33 cellular contexts compared by ENCODE assay signal in genomic region chr1:81511281-81511680, GRCh38.
"Had no signal": no experiment of that assay in that cellular context is flagged by ENCODE, and none has a peak within 500 bp of the region (broad histone marks: within the 10 kb centered on the region; RNA-seq: fewer than 3 reads in every experiment).

No MANE protein-coding gene starts in this region.

- H3K4me1 ChIP-seq: left lung, parathyroid adenoma had no signal

- H3K4me3 Mint-ChIP-seq: immature natural killer cell; naive thymus-derived CD8-positive, alpha-beta T cell; nephron progenitor cell; neural progenitor cell; stimulated activated effector memory CD8-positive, alpha-beta T cell treated with anti-CD3 and anti-CD28 coated beads, Interleukin-12 subunit alpha, Interleukin-12 subunit beta, amount 100 ng/mL, for 72 hours; stimulated activated naive CD8-positive, alpha-beta T cell treated with anti-CD3 and anti-CD28 coated beads, Interleukin-15, Interleukin-2, amounts not matched to agents 100 ng/mL and 50 ng/mL, for 24 hours had no signal

- ATAC-seq: left colon; left lung; lower lobe of right lung; naive thymus-derived CD8-positive, alpha-beta T cell; right cardiac atrium; sciatic nerve; stimulated activated effector memory CD8-positive, alpha-beta T cell treated with anti-CD3 and anti-CD28 coated beads, Interleukin-12 subunit alpha, Interleukin-12 subunit beta, amount 100 ng/mL, for 72 hours; upper lobe of right lung had no signal

- H3K9me3 Mint-ChIP-seq: nephron progenitor cell; neural progenitor cell; stimulated activated naive CD8-positive, alpha-beta T cell treated with anti-CD3 and anti-CD28 coated beads, Interleukin-15, Interleukin-2, amounts not matched to agents 100 ng/mL and 50 ng/mL, for 24 hours had no signal

- DNase-seq: hypothalamus; immature natural killer cell; kidney; left colon; left lung; lower lobe of right lung; mammary epithelial cell; mesenchymal stem cell; naive thymus-derived CD8-positive, alpha-beta T cell; nephron progenitor cell; occipital lobe; retina; right cardiac atrium; stimulated activated CD4-positive, alpha-beta T cell treated with anti-CD3 and anti-CD28 coated beads, Interleukin-12 subunit alpha, Interleukin-12 subunit beta, amount 100 ng/mL, for 4 hours; stimulated activated CD4-positive, alpha-beta T cell treated with anti-CD3 and anti-CD28 coated beads, Interleukin-15, amount 100 ng/mL, for 24 hours; stimulated activated CD4-positive, alpha-beta T cell treated with anti-CD3 and anti-CD28 coated beads, Interleukin-2, amount 100 ng/mL, for 24 hours; stimulated activated CD4-positive, alpha-beta T cell treated with anti-CD3 and anti-CD28 coated beads, Interleukin-4, amount 100 ng/mL, for 24 hours; stimulated activated naive CD4-positive, alpha-beta T cell; tibial artery; trophoblast cell; upper lobe of right lung had no signal

- H3K36me3 Mint-ChIP-seq: immature natural killer cell; naive thymus-derived CD8-positive, alpha-beta T cell; stimulated activated effector memory CD8-positive, alpha-beta T cell treated with anti-CD3 and anti-CD28 coated beads, Interleukin-12 subunit alpha, Interleukin-12 subunit beta, amount 100 ng/mL, for 72 hours had no signal

- H3K27ac Mint-ChIP-seq: immature natural killer cell; naive thymus-derived CD8-positive, alpha-beta T cell; nephron progenitor cell; neural progenitor cell; progenitor cell of endocrine pancreas; stimulated activated effector memory CD8-positive, alpha-beta T cell treated with anti-CD3 and anti-CD28 coated beads, Interleukin-12 subunit alpha, Interleukin-12 subunit beta, amount 100 ng/mL, for 72 hours; stimulated activated naive CD8-positive, alpha-beta T cell treated with anti-CD3 and anti-CD28 coated beads, Interleukin-15, Interleukin-2, amounts not matched to agents 100 ng/mL and 50 ng/mL, for 24 hours had no signal

- H3K4me3 ChIP-seq: left lung, lower lobe of right lung, neural progenitor cell, skin epidermis, suprapubic skin, thoracic aorta, tibial artery, upper lobe of right lung had no signal

- H3K36me3 ChIP-seq: left lung, lower lobe of right lung, neural progenitor cell, neutrophil, suprapubic skin, thoracic aorta, tibial artery, upper lobe of right lung had no signal

- FAIRE-seq: islet of Langerhans, urothelium cell line had no signal

- H3K9me3 ChIP-seq: left lung, lower lobe of right lung, neutrophil, suprapubic skin, thoracic aorta, tibial artery, upper lobe of right lung had no signal

- H3K27me3 ChIP-seq: left lung, neural progenitor cell, neutrophil, suprapubic skin, tibial artery, upper lobe of right lung had no signal

- H3K27me3 Mint-ChIP-seq: naive thymus-derived CD8-positive, alpha-beta T cell; progenitor cell of endocrine pancreas; stimulated activated naive CD8-positive, alpha-beta T cell treated with anti-CD3 and anti-CD28 coated beads, Interleukin-15, Interleukin-2, amounts not matched to agents 100 ng/mL and 50 ng/mL, for 24 hours had no signal

- H3K27ac ChIP-seq: left lung, lower lobe of right lung, neural progenitor cell, neutrophil, parathyroid adenoma, suprapubic skin, thoracic aorta, tibial artery, upper lobe of right lung had no signal

- H3K4me1 Mint-ChIP-seq: immature natural killer cell; naive thymus-derived CD8-positive, alpha-beta T cell; stimulated activated effector memory CD8-positive, alpha-beta T cell treated with anti-CD3 and anti-CD28 coated beads, Interleukin-12 subunit alpha, Interleukin-12 subunit beta, amount 100 ng/mL, for 72 hours had no signal
